In genomic region chr3:72441284-72441994, GRCh38 we compare ENCODE assay signal across 19 cellular contexts. TPM values are rescaled to one million over a fixed set of nuclear protein-coding genes. Genes with fewer than 3 reads are reported as not detected.
DNase-seq lines count a peak whose midpoint lies in the region; ATAC-seq and TF ChIP-seq lines count a peak whose summit lies in the region.
"Had no signal": no experiment of that assay in that cellular context is flagged by ENCODE, and none has a peak within 500 bp of the region (broad histone marks: within the 10 kb centered on the region; RNA-seq: fewer than 3 reads in every experiment).

No MANE protein-coding gene starts in this region.

- H3K4me3 Mint-ChIP-seq in activated naive CD8-positive, alpha-beta T cell, result peak overlapping the region; percentile 64
- H3K4me3 Mint-ChIP-seq in activated naive CD8-positive, alpha-beta T cell treated with anti-CD3 and anti-CD28 coated beads for 36 hours, result no peak overlapping the region
- peak overlapping the region; percentile 92 for H3K4me3 Mint-ChIP-seq in activated T-helper 17 cell treated with anti-CD3 and anti-CD28 coated beads, Interleukin-2, amount 50 U/mL, for 72 hours
- peak overlapping the region; percentile 58 for H3K4me3 Mint-ChIP-seq in type B pancreatic cell

- TF ChIP-seq CTCF in hepatocyte (IDR thresholded peaks at IDR 0.05; ENCODE audit: poor library complexity), result no peak
- no peak for TF ChIP-seq CTCF in type B pancreatic cell (conservative IDR thresholded peaks at IDR 0.05)

- no peak overlapping the region for H2AFZ ChIP-seq in hepatocyte
- H2AFZ ChIP-seq: parathyroid adenoma had no signal

- 83% methylated on average over 5 of the region's 5 CpGs for WGBS in hepatocyte (ENCODE audit: low lambda C conversion rate, missing lambda C conversion rate)

- DNase-seq in activated naive CD8-positive, alpha-beta T cell treated with anti-CD3 and anti-CD28 coated beads for 36 hours, result no peak
- DNase-seq in hepatocyte (ENCODE audit: low spot score), result no peak
- no peak for DNase-seq in type B pancreatic cell (ENCODE audit: extremely low spot score, unreplicated experiment)
- no peak for DNase-seq in NCI-H187 treated with DMSO at 0.1 percent for 48 hours (lab: John Stamatoyannopoulos, UW)
- DNase-seq in ACHN, result no peak
- DNase-seq: activated CD8-positive, alpha-beta memory T cell treated with anti-CD3 and anti-CD28 coated beads, Interleukin-2, amount 50 U/mL, for 48 hours; amygdala; Caco-2; HCEC 1CT; NCI-H2081; NCI-H526 treated with DMSO at 0.1 percent for 48 hours; spleen; stimulated activated naive CD4-positive, alpha-beta T cell treated with Interleukin-2 at 50 U/mL for 16 hours had no signal

- H3K36me3 Mint-ChIP-seq in activated naive CD8-positive, alpha-beta T cell, result peaks cover 21% of the 10 kb centered on the region
- peaks cover 69% of the 10 kb centered on the region for H3K36me3 Mint-ChIP-seq in activated naive CD8-positive, alpha-beta T cell treated with anti-CD3 and anti-CD28 coated beads for 36 hours
- H3K36me3 Mint-ChIP-seq in activated T-helper 17 cell treated with anti-CD3 and anti-CD28 coated beads, Interleukin-2, amount 50 U/mL, for 72 hours (ENCODE audit: low read depth), result peaks cover 100% of the 10 kb centered on the region
- peaks cover 45% of the 10 kb centered on the region for H3K36me3 Mint-ChIP-seq in type B pancreatic cell

- H3K36me3 ChIP-seq in hepatocyte (replicated peaks; ENCODE audit: insufficient read depth, low read depth), result no peaks in the 10 kb centered on the region
- H3K36me3 ChIP-seq: vagina had no signal

- in situ Hi-C loops in ACHN (cut with HindIII; ENCODE audit: low pct_ligation_motif_present, low pct_unique_long_range_greater_than_20kb, low sequenced_read_pairs), result no loop called here

- no peak overlapping the region for H3K4me3 ChIP-seq in hepatocyte
- H3K4me3 ChIP-seq: spleen, vagina had no signal

- no peaks in the 10 kb centered on the region for H3K27me3 ChIP-seq in hepatocyte
- H3K27me3 ChIP-seq: spleen, vagina had no signal

- peaks cover 97% of the 10 kb centered on the region for H3K4me1 Mint-ChIP-seq in activated naive CD8-positive, alpha-beta T cell (ENCODE audit: low read depth)
- peaks cover 84% of the 10 kb centered on the region for H3K4me1 Mint-ChIP-seq in activated naive CD8-positive, alpha-beta T cell treated with anti-CD3 and anti-CD28 coated beads for 36 hours
- H3K4me1 Mint-ChIP-seq in activated T-helper 17 cell treated with anti-CD3 and anti-CD28 coated beads, Interleukin-2, amount 50 U/mL, for 72 hours, result peaks cover 71% of the 10 kb centered on the region
- H3K4me1 Mint-ChIP-seq in type B pancreatic cell (ENCODE audit: unreplicated experiment), result peaks cover 65% of the 10 kb centered on the region

- peak overlapping the region; percentile 7 for H3K27ac ChIP-seq in hepatocyte
- H3K27ac ChIP-seq: parathyroid adenoma, vagina had no signal

- H3K79me2 ChIP-seq in hepatocyte, result peaks cover 100% of the 10 kb centered on the region

- peaks cover 3% of the 10 kb centered on the region for H3K9me3 Mint-ChIP-seq in activated naive CD8-positive, alpha-beta T cell (ENCODE audit: low read depth)
- peaks cover 3% of the 10 kb centered on the region for H3K9me3 Mint-ChIP-seq in activated naive CD8-positive, alpha-beta T cell treated with anti-CD3 and anti-CD28 coated beads for 36 hours
- peaks cover 4% of the 10 kb centered on the region for H3K9me3 Mint-ChIP-seq in activated T-helper 17 cell treated with anti-CD3 and anti-CD28 coated beads, Interleukin-2, amount 50 U/mL, for 72 hours
- no peaks in the 10 kb centered on the region for H3K9me3 Mint-ChIP-seq in type B pancreatic cell

- no peaks in the 10 kb centered on the region for H3K9me3 ChIP-seq in hepatocyte (ENCODE audit: low read depth)
- H3K9me3 ChIP-seq: Caco-2, spleen, vagina had no signal

- H3K27ac Mint-ChIP-seq in activated naive CD8-positive, alpha-beta T cell, result peak overlapping the region; percentile 79
- H3K27ac Mint-ChIP-seq in activated naive CD8-positive, alpha-beta T cell treated with anti-CD3 and anti-CD28 coated beads for 36 hours, result no peak overlapping the region
- H3K27ac Mint-ChIP-seq in activated T-helper 17 cell treated with anti-CD3 and anti-CD28 coated beads, Interleukin-2, amount 50 U/mL, for 72 hours, result peak overlapping the region; percentile 61
- H3K27ac Mint-ChIP-seq in type B pancreatic cell, result no peak overlapping the region

- peaks cover 100% of the 10 kb centered on the region for H4K20me1 ChIP-seq in hepatocyte (ENCODE audit: insufficient read depth, poor library complexity, severe bottlenecking)

- H3K27me3 Mint-ChIP-seq in activated naive CD8-positive, alpha-beta T cell, result no peaks in the 10 kb centered on the region
- no peaks in the 10 kb centered on the region for H3K27me3 Mint-ChIP-seq in activated naive CD8-positive, alpha-beta T cell treated with anti-CD3 and anti-CD28 coated beads for 36 hours
- no peaks in the 10 kb centered on the region for H3K27me3 Mint-ChIP-seq in activated T-helper 17 cell treated with anti-CD3 and anti-CD28 coated beads, Interleukin-2, amount 50 U/mL, for 72 hours
- H3K27me3 Mint-ChIP-seq in type B pancreatic cell, result no peaks in the 10 kb centered on the region

- H3K9me2 ChIP-seq in hepatocyte (replicated peaks; ENCODE audit: insufficient read depth), result no peaks in the 10 kb centered on the region

- ATAC-seq in activated T-helper 17 cell treated with anti-CD3 and anti-CD28 coated beads, Interleukin-2, amount 50 U/mL, for 72 hours (replicated peaks), result no peak
- no peak for ATAC-seq in GM19397 (IDR thresholded peaks at IDR 0.05; ENCODE audit: unreplicated experiment)
- ATAC-seq: Panc1 had no signal

- peak overlapping the region; percentile 28 for H3K4me2 ChIP-seq in hepatocyte

- H3K4me1 ChIP-seq in hepatocyte (ENCODE audit: insufficient read depth), result peaks cover 26% of the 10 kb centered on the region

RNA-seq across cellular contexts. Expression of gene RYBP, which starts 5.0 kb away (rescaled TPM):
- 10 to 100 TPM; 16.3 to 16.4 TPM for total RNA-seq in activated naive CD8-positive, alpha-beta T cell treated with anti-CD3 and anti-CD28 coated beads for 36 hours
- total RNA-seq in activated T-helper 17 cell treated with anti-CD3 and anti-CD28 coated beads, Interleukin-2, amount 50 U/mL, for 72 hours, result 10 to 100 TPM; 24.1 to 41.3 TPM
- 25.2 and 28.9 TPM in 2 replicates for total RNA-seq in hepatocyte
- 3.8 and 4.4 TPM in 2 replicates for polyA plus RNA-seq in hepatocyte
- total RNA-seq in type B pancreatic cell (ENCODE audit: low replicate concordance), result 25.8 and 30.3 TPM in 2 replicates

Comparison
In these comparisons a context has a peak if more than half of its experiments do, and no peak if none do; other contexts are left out.
1. H3K27ac Mint-ChIP-seq: peak in activated naive CD8-positive, alpha-beta T cell (single experiment) and activated T-helper 17 cell treated with anti-CD3 and anti-CD28 coated beads, Interleukin-2, amount 50 U/mL, for 72 hours (single experiment); none in activated naive CD8-positive, alpha-beta T cell treated with anti-CD3 and anti-CD28 coated beads for 36 hours (single experiment) and type B pancreatic cell (single experiment).